In the genomic region with DNA sequence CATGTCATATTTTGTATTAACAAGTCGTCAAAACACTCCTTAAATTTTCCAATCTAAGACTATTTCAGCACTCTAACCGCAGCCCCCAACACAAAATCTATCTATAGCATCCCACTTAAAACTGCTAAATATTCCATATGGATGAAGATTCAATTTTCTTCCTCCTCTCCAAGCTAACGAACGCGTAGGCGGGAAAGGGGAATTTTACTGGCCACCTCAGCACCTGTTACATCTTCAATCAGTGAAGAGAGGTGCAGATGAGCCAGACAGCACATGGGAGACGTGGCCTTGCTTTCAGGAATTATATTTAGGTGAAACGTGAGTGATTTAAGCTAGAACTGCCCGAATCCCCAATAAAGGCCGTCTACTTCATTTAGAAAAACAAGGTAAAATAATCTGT, we compare ENCODE assay signal across 8 cellular contexts. TPM values are rescaled to one million over a fixed set of nuclear protein-coding genes. Genes with fewer than 3 reads are reported as not detected.
DNase-seq lines count a peak whose midpoint lies in the region; ATAC-seq and TF ChIP-seq lines count a peak whose summit lies in the region.

No MANE protein-coding gene starts in this region.

- H3K4me2 ChIP-seq in PC-9: peak overlapping the region; percentile 98

- H2AFZ ChIP-seq in PC-9: peak overlapping the region; percentile 92

- H3K27ac ChIP-seq in PC-9: peak overlapping the region; percentile 87
- H3K27ac ChIP-seq in iPS DF 6.9 (ENCODE audit: low read length): no peak overlapping the region
- H3K27ac ChIP-seq in subcutaneous abdominal adipose tissue (ENCODE audit: low read depth, low read length): peak overlapping the region; percentile 92

- H3K27me3 Mint-ChIP-seq in activated CD4-positive, alpha-beta T cell treated with anti-CD3 and anti-CD28 coated beads for 36 hours: no peaks in the 10 kb centered on the region

- ATAC-seq in activated CD4-positive, alpha-beta T cell treated with anti-CD3 and anti-CD28 coated beads for 36 hours: no peak
- ATAC-seq in HG03135 (IDR thresholded peaks at IDR 0.05; ENCODE audit: unreplicated experiment) (no peak), GM21529 (IDR thresholded peaks at IDR 0.05; ENCODE audit: unreplicated experiment) (no peak)

- CTCF ChIA-PET in activated CD4-positive, alpha-beta T cell treated with anti-CD3 and anti-CD28 coated beads for 36 hours (lab: Charles Lee): interaction anchor here (0.6 to 3.8 kb wide), 3 partner anchors 20 to 136 kb away, joined by 3 to 24 read pairs (median 5); no protein-coding TSS in a partner anchor
- CTCF ChIA-PET in PC-9 (lab: Charles Lee): interaction anchor here (0.6 kb wide), 2 partner anchors 129 to 786 kb away, joined by 3 read pairs; no protein-coding TSS in a partner anchor

- H3K79me2 ChIP-seq in PC-9 (ENCODE audit: low read depth): peaks cover 83% of the 10 kb centered on the region

- H3K27me3 ChIP-seq in PC-9 (ENCODE audit: insufficient read depth, low read depth) (no peaks in the 10 kb centered on the region), iPS DF 6.9 (ENCODE audit: control insufficient read depth, insufficient read depth, low read length) (no peaks in the 10 kb centered on the region), subcutaneous abdominal adipose tissue (ENCODE audit: control insufficient read depth in 5 of 5, insufficient read depth in 4 of 5, low read length in 5 of 5) (no peaks in the 10 kb centered on the region)

- peaks cover 54% of the 10 kb centered on the region for H3K4me1 Mint-ChIP-seq in activated CD4-positive, alpha-beta T cell treated with anti-CD3 and anti-CD28 coated beads for 36 hours

- no peak for TF ChIP-seq CTCF in PC-9 (conservative IDR thresholded peaks at IDR 0.05)

- H3K4me3 ChIP-seq in PC-9 (peak overlapping the region; percentile 90), iPS DF 6.9 (ENCODE audit: low read length) (peak overlapping the region; percentile 88; the same call in 1 of the 2 replicates), subcutaneous abdominal adipose tissue (ENCODE audit: low read depth in 1 of 5, low read length in 5 of 5) (peak overlapping the region; percentile 86 to 97 (median 96))

- DNase-seq in activated CD4-positive, alpha-beta T cell treated with anti-CD3 and anti-CD28 coated beads for 36 hours: peak; percentile 66
- DNase-seq in activated CD4-positive, alpha-beta T cell treated with anti-CD3 and anti-CD28 coated beads, Interleukin-2, amount 50 U/mL, for 1 hour: no peak
- DNase-seq in PC-9 (no peak), iPS DF 6.9 (ENCODE audit: low read depth, low spot score) (no peak), HK-2 (ENCODE audit: unreplicated experiment) (no peak)

- H3K9ac ChIP-seq in subcutaneous abdominal adipose tissue (ENCODE audit: low read length in 5 of 5): peak overlapping the region; percentile 86 to 97 (median 96)

- H3K9me3 ChIP-seq in PC-9 (ENCODE audit: insufficient read depth, low read depth) (no peaks in the 10 kb centered on the region), iPS DF 6.9 (ENCODE audit: control insufficient read depth, insufficient read depth, low read length) (no peaks in the 10 kb centered on the region), subcutaneous abdominal adipose tissue (ENCODE audit: control insufficient read depth in 5 of 5, low read length in 5 of 5) (no peaks in the 10 kb centered on the region)

- H3K4me1 ChIP-seq in PC-9 (replicated peaks; ENCODE audit: insufficient read depth) (peaks cover 43% of the 10 kb centered on the region), iPS DF 6.9 (ENCODE audit: control insufficient read depth, insufficient read depth, low read length) (peaks cover 3% of the 10 kb centered on the region; the same call in 1 of the 2 replicates), subcutaneous abdominal adipose tissue (ENCODE audit: control insufficient read depth in 5 of 5, insufficient read depth in 5 of 5, low read length in 5 of 5) (peaks cover 5 to 50% (median 41%) of the 10 kb centered on the region in 5 donors)

- POLR2A ChIA-PET in activated CD4-positive, alpha-beta T cell treated with anti-CD3 and anti-CD28 coated beads for 36 hours (lab: Charles Lee): interaction anchor here (0.6 to 3.0 kb wide), 6 partner anchors 12 to 80 kb away, joined by 3 to 14 read pairs (median 6); a partner anchor contains a TSS
- POLR2A ChIA-PET in PC-9 (lab: Charles Lee; ENCODE audit: unreplicated experiment): no interaction called here

- intact Hi-C loops in activated CD4-positive, alpha-beta T cell treated with anti-CD3 and anti-CD28 coated beads for 36 hours (cut with DNase I, micrococcal nuclease): loop anchor here (1.0 to 10.0 kb wide), 4 partner anchors 12 to 750 kb away; a partner anchor contains a TSS
- intact Hi-C loops in PC-9 (cut with micrococcal nuclease; ENCODE audit: unreplicated experiment): loop anchor here (5.0 kb wide), 2 partner anchors 77 to 937 kb away; a partner anchor contains a TSS

- H3K27ac Mint-ChIP-seq in activated CD4-positive, alpha-beta T cell treated with anti-CD3 and anti-CD28 coated beads for 36 hours: no peak overlapping the region

- peaks cover 12% of the 10 kb centered on the region; the same call in 1 of the 2 replicates for H4K20me1 ChIP-seq in PC-9 (ENCODE audit: insufficient read depth)

- H3K9me3 Mint-ChIP-seq in activated CD4-positive, alpha-beta T cell treated with anti-CD3 and anti-CD28 coated beads for 36 hours (ENCODE audit: low read depth): no peaks in the 10 kb centered on the region

- peaks cover 33% of the 10 kb centered on the region for H3K36me3 Mint-ChIP-seq in activated CD4-positive, alpha-beta T cell treated with anti-CD3 and anti-CD28 coated beads for 36 hours (ENCODE audit: low read depth)

- H3K9me2 ChIP-seq in PC-9 (ENCODE audit: insufficient read depth): no peaks in the 10 kb centered on the region

- TSS peak; percentile 62 for BruUV-seq in PC-9 (replicated peaks; lab: Mats Ljungman, UMichigan)

- WGBS in iPS DF 6.9 (ENCODE audit: insufficient coverage, insufficient read length): no CpG with 5 or more reads among the region's 10 CpGs

- no peak overlapping the region for H3K4me3 Mint-ChIP-seq in activated CD4-positive, alpha-beta T cell treated with anti-CD3 and anti-CD28 coated beads for 36 hours

- peaks cover 30% of the 10 kb centered on the region for H3K36me3 ChIP-seq in PC-9 (ENCODE audit: low read depth)
- no peaks in the 10 kb centered on the region for H3K36me3 ChIP-seq in iPS DF 6.9 (ENCODE audit: control insufficient read depth, insufficient read depth, low read length)
- peaks cover 0 to 2% (median 0%) of the 10 kb centered on the region in 5 donors for H3K36me3 ChIP-seq in subcutaneous abdominal adipose tissue (ENCODE audit: control insufficient read depth in 5 of 5, insufficient read depth in 5 of 5, low read length in 5 of 5)

- H3F3A ChIP-seq in PC-9 (ENCODE audit: insufficient read depth, low read depth): no peaks in the 10 kb centered on the region

RNA-seq across cellular contexts. Expression of a gene that starts 1.1 kb away (rescaled TPM):
- 10 to 100 TPM; 61.3 to 79.6 TPM for total RNA-seq in activated CD4-positive, alpha-beta T cell treated with anti-CD3 and anti-CD28 coated beads for 36 hours
- 35.2 and 40.4 TPM in 2 replicates for total RNA-seq in PC-9 (2021)
